In the genomic region with DNA sequence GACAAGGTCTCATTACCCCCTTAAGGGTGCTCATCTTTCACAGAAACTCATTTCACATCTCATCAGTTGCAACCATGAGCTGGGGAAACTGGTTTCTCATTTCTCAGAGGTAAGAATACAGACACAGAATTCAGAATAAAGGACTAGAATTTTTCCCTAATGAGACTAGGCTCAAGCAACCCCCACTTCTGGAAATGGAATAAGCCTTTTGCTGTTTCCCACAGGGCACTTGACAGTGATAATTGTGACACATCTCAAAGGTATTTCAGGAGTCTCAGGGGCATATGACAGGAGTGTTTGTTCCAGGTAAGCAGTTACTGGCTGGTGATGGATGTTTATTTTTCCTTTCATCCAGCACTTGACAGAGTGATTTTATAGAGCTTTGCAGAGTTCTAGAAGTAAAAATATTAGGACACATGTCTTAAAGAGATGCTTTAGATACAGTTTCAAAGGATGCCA, we compare ENCODE assay signal across 15 cellular contexts.
DNase-seq lines count a peak whose midpoint lies in the region; ATAC-seq, FAIRE-seq and TF ChIP-seq lines count a peak whose summit lies in the region.
"Had no signal": no experiment of that assay in that cellular context is flagged by ENCODE, and none has a peak within 500 bp of the region (broad histone marks: within the 10 kb centered on the region; RNA-seq: fewer than 3 reads in every experiment).

No MANE protein-coding gene starts in this region.

- no peaks in the 10 kb centered on the region for H3K9me3 Mint-ChIP-seq in endodermal cell
- no peaks in the 10 kb centered on the region for H3K9me3 Mint-ChIP-seq in activated CD8-positive, alpha-beta T cell treated with anti-CD3 and anti-CD28 coated beads for 36 hours
- H3K9me3 Mint-ChIP-seq: activated T-cell treated with anti-CD3 and anti-CD28 coated beads, Interleukin-2, amount 50 U/mL, for 4 hours; stimulated activated effector memory CD8-positive, alpha-beta T cell treated with anti-CD3 and anti-CD28 coated beads, Interleukin-12 subunit alpha, Interleukin-12 subunit beta, amount 100 ng/mL, for 72 hours had no signal

- CTCF ChIA-PET in HepG2 (lab: Yijun Ruan, JAX; ENCODE audit: low intra/inter-chr PET ratio, low total read pairs), result no interaction called here
- CTCF ChIA-PET in activated CD8-positive, alpha-beta T cell treated with anti-CD3 and anti-CD28 coated beads for 36 hours (lab: Charles Lee), result no interaction called here

- DNase-seq in HepG2 (ENCODE audit: low spot score), result peak; percentile 4
- DNase-seq in right lobe of liver, result no peak
- DNase-seq in NCI-H187 treated with DMSO at 0.1 percent for 48 hours (lab: John Stamatoyannopoulos, UW), result peak; percentile 80
- peak; percentile 58 for DNase-seq in endodermal cell
- no peak for DNase-seq in upper lobe of right lung
- no peak for DNase-seq in uterus
- DNase-seq in activated CD8-positive, alpha-beta T cell treated with anti-CD3 and anti-CD28 coated beads for 36 hours, result no peak
- DNase-seq: activated T-cell treated with anti-CD3 and anti-CD28 coated beads, Interleukin-2, amount 50 U/mL, for 4 hours; NCI-H1436 treated with DMSO at 0.1 percent for 48 hours had no signal

- FAIRE-seq in HepG2 (lab: Jason Lieb, UNC), result no peak
- FAIRE-seq: keratinocyte had no signal

- H3K4me2 ChIP-seq in HepG2 (ENCODE audit: low read depth, low read length), result no peak overlapping the region

- H4K20me1 ChIP-seq in HepG2 (ENCODE audit: insufficient read depth, low read length), result no peaks in the 10 kb centered on the region

- TF ChIP-seq POLR2A in HepG2 (IDR thresholded peaks at IDR 0.05; ENCODE audit: insufficient read depth in 1 of 2, low read depth in 2 of 2, low read length in 2 of 2) (no peak), right lobe of liver (IDR thresholded peaks at IDR 0.05) (no peak), uterus (IDR thresholded peaks at IDR 0.05) (no peak)

- no peak for TF ChIP-seq RAD21 in HepG2 (CRISPR knock-in tag; IDR thresholded peaks at IDR 0.05)

- TF ChIP-seq CTCF in HepG2 (CRISPR knock-in tag; IDR thresholded peaks at IDR 0.05) (no peak), right lobe of liver (IDR thresholded peaks at IDR 0.05) (no peak), endodermal cell (conservative IDR thresholded peaks at IDR 0.05) (no peak), upper lobe of right lung (IDR thresholded peaks at IDR 0.05) (no peak), uterus (IDR thresholded peaks at IDR 0.05) (no peak)
- TF ChIP-seq CTCF in activated CD8-positive, alpha-beta T cell treated with anti-CD3 and anti-CD28 coated beads for 36 hours (IDR thresholded peaks at IDR 0.05), result no peak

- peak overlapping the region; percentile 36 for H3K27ac Mint-ChIP-seq in endodermal cell
- no peak overlapping the region for H3K27ac Mint-ChIP-seq in activated CD8-positive, alpha-beta T cell treated with anti-CD3 and anti-CD28 coated beads for 36 hours
- H3K27ac Mint-ChIP-seq: stimulated activated effector memory CD8-positive, alpha-beta T cell treated with anti-CD3 and anti-CD28 coated beads, Interleukin-12 subunit alpha, Interleukin-12 subunit beta, amount 100 ng/mL, for 72 hours had no signal

- peaks cover 11% of the 10 kb centered on the region for H3K4me1 Mint-ChIP-seq in endodermal cell
- H3K4me1 Mint-ChIP-seq in activated CD8-positive, alpha-beta T cell treated with anti-CD3 and anti-CD28 coated beads for 36 hours (ENCODE audit: low read depth), result no peaks in the 10 kb centered on the region
- H3K4me1 Mint-ChIP-seq: stimulated activated effector memory CD8-positive, alpha-beta T cell treated with anti-CD3 and anti-CD28 coated beads, Interleukin-12 subunit alpha, Interleukin-12 subunit beta, amount 100 ng/mL, for 72 hours had no signal

- H3K27ac ChIP-seq in HepG2 (ENCODE audit: extremely low read length, insufficient read depth, low read length) (no peak overlapping the region), right lobe of liver (no peak overlapping the region), endodermal cell (ENCODE audit: low read depth, low read length) (no peak overlapping the region), upper lobe of right lung (no peak overlapping the region), uterus (no peak overlapping the region)
- H3K27ac ChIP-seq: neutrophil had no signal

- H2AFZ ChIP-seq in HepG2 (ENCODE audit: low read length), result no peak overlapping the region

- H3K27me3 ChIP-seq in HepG2 (ENCODE audit: control insufficient read depth in 1 of 2, insufficient read depth in 2 of 2, low read length in 2 of 2) (no peaks in the 10 kb centered on the region), right lobe of liver (no peaks in the 10 kb centered on the region), endodermal cell (ENCODE audit: control insufficient read depth, insufficient read depth, low read length, poor library complexity, severe bottlenecking) (no peaks in the 10 kb centered on the region), upper lobe of right lung (no peaks in the 10 kb centered on the region), uterus (no peaks in the 10 kb centered on the region)
- H3K27me3 ChIP-seq: neutrophil had no signal

- H3K27me3 Mint-ChIP-seq in endodermal cell (ENCODE audit: insufficient read depth), result no peaks in the 10 kb centered on the region
- no peaks in the 10 kb centered on the region for H3K27me3 Mint-ChIP-seq in activated CD8-positive, alpha-beta T cell treated with anti-CD3 and anti-CD28 coated beads for 36 hours
- H3K27me3 Mint-ChIP-seq: brain had no signal

- no peak overlapping the region for H3K9ac ChIP-seq in HepG2 (ENCODE audit: insufficient read depth, low read depth, low read length)
- no peak overlapping the region for H3K9ac ChIP-seq in endodermal cell (ENCODE audit: extremely low read depth, low read length, poor library complexity, severe bottlenecking)

- no peaks in the 10 kb centered on the region for H3K79me2 ChIP-seq in HepG2 (ENCODE audit: insufficient read depth, low read length)

- BruUV-seq in HepG2 (replicated peaks; lab: Mats Ljungman, UMichigan), result no TSS peak

- H3K4me1 ChIP-seq in HepG2 (ENCODE audit: insufficient read depth, low read length) (no peaks in the 10 kb centered on the region), right lobe of liver (no peaks in the 10 kb centered on the region), endodermal cell (ENCODE audit: control insufficient read depth, insufficient read depth, low read length) (no peaks in the 10 kb centered on the region), upper lobe of right lung (no peaks in the 10 kb centered on the region), uterus (no peaks in the 10 kb centered on the region)
- H3K4me1 ChIP-seq: HAP-1 had no signal

- no peak for ATAC-seq in HepG2
- ATAC-seq in right lobe of liver, result no peak
- peak; percentile 38 for ATAC-seq in upper lobe of right lung
- no peak for ATAC-seq in GM18520 (IDR thresholded peaks at IDR 0.05; ENCODE audit: unreplicated experiment)
- ATAC-seq in activated CD8-positive, alpha-beta T cell treated with anti-CD3 and anti-CD28 coated beads for 36 hours, result no peak
- ATAC-seq: activated T-cell treated with anti-CD3 and anti-CD28 coated beads, Interleukin-2, amount 50 U/mL, for 4 hours; stimulated activated effector memory CD8-positive, alpha-beta T cell treated with anti-CD3 and anti-CD28 coated beads, Interleukin-12 subunit alpha, Interleukin-12 subunit beta, amount 100 ng/mL, for 72 hours had no signal

- intact Hi-C loops in HepG2 (cut with micrococcal nuclease; ENCODE audit: unreplicated experiment) (no loop called here), right lobe of liver (cut with DNase I) (no loop called here), upper lobe of right lung (cut with DNase I) (no loop called here), uterus (cut with DNase I; ENCODE audit: low total_unique reads) (no loop called here)
- intact Hi-C loops in activated CD8-positive, alpha-beta T cell treated with anti-CD3 and anti-CD28 coated beads for 36 hours (cut with micrococcal nuclease), result no loop called here

- no peak overlapping the region for H3K4me3 Mint-ChIP-seq in endodermal cell
- H3K4me3 Mint-ChIP-seq in activated CD8-positive, alpha-beta T cell treated with anti-CD3 and anti-CD28 coated beads for 36 hours, result no peak overlapping the region
- H3K4me3 Mint-ChIP-seq: activated T-cell treated with anti-CD3 and anti-CD28 coated beads, Interleukin-2, amount 50 U/mL, for 4 hours; brain; stimulated activated effector memory CD8-positive, alpha-beta T cell treated with anti-CD3 and anti-CD28 coated beads, Interleukin-12 subunit alpha, Interleukin-12 subunit beta, amount 100 ng/mL, for 72 hours had no signal

- H3K4me3 ChIP-seq in HepG2 (replicated peaks in 1 of 3; ENCODE audit: insufficient read depth in 1 of 3, low read depth in 2 of 3, low read length in 3 of 3), result no peak overlapping the region
- H3K4me3 ChIP-seq in right lobe of liver, result no peak overlapping the region
- H3K4me3 ChIP-seq in endodermal cell (ENCODE audit: low read length), result no peak overlapping the region
- H3K4me3 ChIP-seq in upper lobe of right lung, result no peak overlapping the region
- no peak overlapping the region for H3K4me3 ChIP-seq in uterus
- H3K4me3 ChIP-seq: HAP-1 had no signal

- in situ Hi-C loops in HepG2 (cut with HindIII; ENCODE audit: extremely low pct_ligation_motif_present, low pct_unique_long_range_greater_than_20kb), result no loop called here

- TF ChIP-seq EP300 in HepG2 (IDR thresholded peaks at IDR 0.05; ENCODE audit: low read depth in 2 of 2, low read length in 2 of 2) (no peak), HepG2 (CRISPR knock-in tag; IDR thresholded peaks at IDR 0.05; ENCODE audit: borderline replicate concordance) (no peak)

- H3K36me3 ChIP-seq in HepG2 (replicated peaks in 1 of 2; ENCODE audit: control insufficient read depth in 1 of 2, insufficient read depth in 2 of 2, low read length in 2 of 2) (no peaks in the 10 kb centered on the region), right lobe of liver (no peaks in the 10 kb centered on the region), endodermal cell (ENCODE audit: control insufficient read depth, insufficient read depth, low read length) (no peaks in the 10 kb centered on the region), upper lobe of right lung (no peaks in the 10 kb centered on the region), uterus (no peaks in the 10 kb centered on the region)
- H3K36me3 ChIP-seq: HAP-1, neutrophil had no signal

- no peaks in the 10 kb centered on the region for H3K36me3 Mint-ChIP-seq in endodermal cell (ENCODE audit: low read depth)
- no peaks in the 10 kb centered on the region for H3K36me3 Mint-ChIP-seq in activated CD8-positive, alpha-beta T cell treated with anti-CD3 and anti-CD28 coated beads for 36 hours (ENCODE audit: low read depth)
- H3K36me3 Mint-ChIP-seq: brain; stimulated activated effector memory CD8-positive, alpha-beta T cell treated with anti-CD3 and anti-CD28 coated beads, Interleukin-12 subunit alpha, Interleukin-12 subunit beta, amount 100 ng/mL, for 72 hours had no signal

- POLR2A ChIA-PET in HepG2 (lab: Yijun Ruan, JAX), result no interaction called here
- POLR2A ChIA-PET in activated CD8-positive, alpha-beta T cell treated with anti-CD3 and anti-CD28 coated beads for 36 hours (lab: Charles Lee), result interaction anchor here (0.6 kb wide), 1 partner anchor 1190 kb away, joined by 3 read pairs; no protein-coding TSS in a partner anchor

- H3K9me3 ChIP-seq in HepG2 (ENCODE audit: low read length) (0 out of 2 replicates have a peak, but pooled peaks cover 5% of the 10 kb centered on the region), right lobe of liver (no peaks in the 10 kb centered on the region), endodermal cell (ENCODE audit: control insufficient read depth, low read length) (no peaks in the 10 kb centered on the region), upper lobe of right lung (no peaks in the 10 kb centered on the region), uterus (no peaks in the 10 kb centered on the region)
- H3K9me3 ChIP-seq: HAP-1, neutrophil had no signal

Comparison
In these comparisons a context has a peak if more than half of its experiments do, and no peak if none do; other contexts are left out.
1. DNase-seq: peak in HepG2 (single experiment), NCI-H187 treated with DMSO at 0.1 percent for 48 hours (single experiment) and endodermal cell (single experiment); none in right lobe of liver (0 of 3), upper lobe of right lung (single experiment), uterus (0 of 2) and activated CD8-positive, alpha-beta T cell treated with anti-CD3 and anti-CD28 coated beads for 36 hours (single experiment).